8 cellular contexts compared by ENCODE assay signal in genomic region chr15:89813381-89814111, GRCh38. TPM values are rescaled to one million over a fixed set of nuclear protein-coding genes. Genes with fewer than 3 reads are reported as not detected.
DNase-seq lines count a peak whose midpoint lies in the region; ATAC-seq, FAIRE-seq and TF ChIP-seq lines count a peak whose summit lies in the region.

No MANE protein-coding gene starts in this region.

- CTCF ChIA-PET in activated naive CD4-positive, alpha-beta T cell treated with anti-CD3 and anti-CD28 coated beads, Interleukin-2, amount 10 ng/mL, durations not matched to agents 7 days and 5 days (lab: Charles Lee): no interaction called here

- no peaks in the 10 kb centered on the region for H3K9me3 ChIP-seq in astrocyte (ENCODE audit: insufficient read depth, low read depth, low read length)
- peaks cover 0 to 10% (median 0%) of the 10 kb centered on the region in 3 donors for H3K9me3 ChIP-seq in tibial artery

- H3K4me2 ChIP-seq in astrocyte (ENCODE audit: low read length): peak overlapping the region; percentile 90

- peak overlapping the region; percentile 84 for H3K9ac ChIP-seq in astrocyte (ENCODE audit: low read length)

- peaks cover 72% of the 10 kb centered on the region for H3K27me3 Mint-ChIP-seq in activated naive CD4-positive, alpha-beta T cell treated with anti-CD3 and anti-CD28 coated beads, Interleukin-2, amount 10 ng/mL, durations not matched to agents 7 days and 5 days
- peaks cover 36% of the 10 kb centered on the region for H3K27me3 Mint-ChIP-seq in astrocyte (ENCODE audit: low read depth, unreplicated experiment)
- peaks cover 21% of the 10 kb centered on the region for H3K27me3 Mint-ChIP-seq in memory B cell

- no peak for ATAC-seq in memory B cell (ENCODE audit: low read depth)
- ATAC-seq in omental fat pad (ENCODE audit: low FRiP score): no peak

- peaks cover 36% of the 10 kb centered on the region for H3K4me1 ChIP-seq in astrocyte (ENCODE audit: insufficient read depth, low read length)
- peaks cover 0 to 30% (median 22%) of the 10 kb centered on the region in 4 donors for H3K4me1 ChIP-seq in tibial artery

- H3K4me3 ChIP-seq in astrocyte (ENCODE audit: insufficient read depth, low read depth, low read length) (peak overlapping the region; percentile 85), tibial artery (peak overlapping the region; percentile 49 to 51)

- no peak for TF ChIP-seq CTCF in astrocyte (IDR thresholded peaks at IDR 0.05; ENCODE audit: insufficient read depth, low read depth, low read length)
- TF ChIP-seq CTCF in tibial artery (IDR thresholded peaks at IDR 0.05): no peak
- TF ChIP-seq CTCF in omental fat pad (IDR thresholded peaks at IDR 0.05): no peak

- H2AFZ ChIP-seq in astrocyte (ENCODE audit: low read depth, low read length): peak overlapping the region; percentile 76

- H3K4me3 Mint-ChIP-seq in activated naive CD4-positive, alpha-beta T cell treated with anti-CD3 and anti-CD28 coated beads, Interleukin-2, amount 10 ng/mL, durations not matched to agents 7 days and 5 days: peak overlapping the region; percentile 66
- H3K4me3 Mint-ChIP-seq in astrocyte (ENCODE audit: unreplicated experiment) (no peak overlapping the region), memory B cell (peak overlapping the region; percentile 60)

- FAIRE-seq in astrocyte (lab: Jason Lieb, UNC): no peak

- no peaks in the 10 kb centered on the region for H3K27me3 ChIP-seq in astrocyte (ENCODE audit: insufficient read depth, low read length)
- H3K27me3 ChIP-seq in tibial artery: peaks cover 0 to 50% of the 10 kb centered on the region in 2 donors

- H3K27ac Mint-ChIP-seq in activated naive CD4-positive, alpha-beta T cell treated with anti-CD3 and anti-CD28 coated beads, Interleukin-2, amount 10 ng/mL, durations not matched to agents 7 days and 5 days: no peak overlapping the region
- H3K27ac Mint-ChIP-seq in astrocyte (ENCODE audit: unreplicated experiment): no peak overlapping the region
- H3K27ac Mint-ChIP-seq in memory B cell: no peak overlapping the region

- H3K27ac ChIP-seq in astrocyte (ENCODE audit: low read depth, low read length) (no peak overlapping the region), tibial artery (peak overlapping the region; percentile 56 to 57)

- peaks cover 2% of the 10 kb centered on the region for H3K9me3 Mint-ChIP-seq in activated naive CD4-positive, alpha-beta T cell treated with anti-CD3 and anti-CD28 coated beads, Interleukin-2, amount 10 ng/mL, durations not matched to agents 7 days and 5 days
- H3K9me3 Mint-ChIP-seq in astrocyte (ENCODE audit: unreplicated experiment) (peaks cover 15% of the 10 kb centered on the region), memory B cell (no peaks in the 10 kb centered on the region)

- DNase-seq in activated naive CD4-positive, alpha-beta T cell treated with anti-CD3 and anti-CD28 coated beads, Interleukin-2, amount 10 ng/mL, durations not matched to agents 7 days and 5 days: no peak
- DNase-seq in activated naive CD4-positive, alpha-beta T cell treated with Interleukin-2 at 50 U/mL for 16 hours: no peak
- DNase-seq in astrocyte (ENCODE audit: low read depth) (no peak), memory B cell (ENCODE audit: low spot score in 2 of 2) (no peak), tibial artery (no peak), omental fat pad (ENCODE audit: low spot score) (no peak), Kasumi-1 (lab: John Stamatoyannopoulos, UW) (no peak)
- no peak for DNase-seq in stimulated activated CD8-positive, alpha-beta memory T cell treated with anti-CD3 and anti-CD28 coated beads, Interleukin-4, amount 100 ng/mL, for 48 hours

- peaks cover 53% of the 10 kb centered on the region for H3K79me2 ChIP-seq in astrocyte (ENCODE audit: insufficient read depth, low read length)

- H4K20me1 ChIP-seq in astrocyte (ENCODE audit: insufficient read depth, low read length): peaks cover 25% of the 10 kb centered on the region

- intact Hi-C loops in tibial artery (cut with DNase I; ENCODE audit: low total_unique reads): no loop called here

- no peaks in the 10 kb centered on the region for H3K36me3 ChIP-seq in astrocyte (ENCODE audit: insufficient read depth, low read length)
- no peaks in the 10 kb centered on the region for H3K36me3 ChIP-seq in tibial artery

- H3K36me3 Mint-ChIP-seq in activated naive CD4-positive, alpha-beta T cell treated with anti-CD3 and anti-CD28 coated beads, Interleukin-2, amount 10 ng/mL, durations not matched to agents 7 days and 5 days: no peaks in the 10 kb centered on the region
- H3K36me3 Mint-ChIP-seq in astrocyte (ENCODE audit: low read depth, unreplicated experiment) (peaks cover 3% of the 10 kb centered on the region), memory B cell (peaks cover 5% of the 10 kb centered on the region)

- peaks cover 10% of the 10 kb centered on the region for H3K4me1 Mint-ChIP-seq in activated naive CD4-positive, alpha-beta T cell treated with anti-CD3 and anti-CD28 coated beads, Interleukin-2, amount 10 ng/mL, durations not matched to agents 7 days and 5 days
- no peaks in the 10 kb centered on the region for H3K4me1 Mint-ChIP-seq in astrocyte (ENCODE audit: low read depth, unreplicated experiment)
- peaks cover 2% of the 10 kb centered on the region for H3K4me1 Mint-ChIP-seq in memory B cell

RNA-seq across cellular contexts. Expression of gene ANPEP, which starts 1.1 kb away (rescaled TPM):
- total RNA-seq in astrocyte (0.22 and 0.25 TPM in 2 replicates), omental fat pad (100 to 1,000 TPM in 1 of 4 donors, 10 to 100 TPM in 3; 33.6 to 107 (median 71.9) TPM)

RNA-seq across cellular contexts. Expression of gene MESP2, which starts 37.4 kb away (rescaled TPM):
- not detected in 2 replicates for total RNA-seq in astrocyte
- under 1 TPM in 1 of 4 donors, not detected in 3; 0.48 TPM for total RNA-seq in omental fat pad

Comparison
In these comparisons a context has a peak if more than half of its experiments do, and no peak if none do; other contexts are left out.
1. RNA of gene ANPEP, which starts 1.1 kb away (total RNA-seq): 33.6 to 107 TPM in omental fat pad; 0.22 to 0.25 TPM in astrocyte; every median in the first group is over 10 times any median in the second.